9 cellular contexts compared by ENCODE assay signal in the genomic region with DNA sequence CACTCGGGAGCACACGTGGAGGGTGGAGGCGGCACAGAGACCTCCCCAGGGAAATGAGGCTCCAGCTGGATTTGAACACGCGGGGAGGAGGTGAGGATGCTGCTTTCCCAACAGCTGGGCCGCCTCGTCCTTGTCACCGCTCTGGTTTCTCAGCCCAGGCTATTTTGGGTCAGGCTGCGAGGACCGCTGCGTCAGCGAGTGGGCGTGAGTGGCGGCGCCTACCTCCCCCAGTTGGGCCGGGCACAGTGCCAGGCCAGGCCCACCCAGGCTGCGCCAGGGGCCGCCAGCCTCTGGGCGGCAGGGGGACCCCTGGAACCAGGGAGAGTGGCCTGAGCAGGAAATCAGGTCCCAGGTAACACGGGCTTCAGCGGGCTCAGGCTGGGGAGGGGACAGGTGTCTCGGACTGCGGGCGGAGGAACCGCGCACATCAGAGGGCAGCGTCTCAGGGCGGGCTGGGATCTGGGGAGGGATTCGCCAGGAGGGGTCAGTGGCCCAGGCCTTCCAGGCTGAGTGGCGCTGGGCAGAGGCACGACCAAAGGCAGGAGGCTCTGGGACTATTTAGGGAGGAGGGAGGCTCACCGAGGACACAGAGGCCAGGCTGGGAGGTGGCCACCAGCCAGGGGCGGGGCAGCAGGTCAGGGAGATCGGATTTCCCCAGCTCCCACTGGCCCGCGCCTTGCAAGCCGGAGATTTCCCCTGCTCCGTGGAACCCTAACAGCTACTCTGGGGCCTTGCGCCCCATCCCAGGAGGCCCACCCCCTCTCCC.
DNase-seq lines count a peak whose midpoint lies in the region; TF ChIP-seq lines count a peak whose summit lies in the region.
"Had no signal": no experiment of that assay in that cellular context is flagged by ENCODE, and none has a peak within 500 bp of the region (broad histone marks: within the 10 kb centered on the region; RNA-seq: fewer than 3 reads in every experiment).

No MANE protein-coding gene starts in this region.

- TF ChIP-seq CTCF in esophagus muscularis mucosa (IDR thresholded peaks at IDR 0.05): no peak
- TF ChIP-seq CTCF in lower leg skin (IDR thresholded peaks at IDR 0.05): no peak
- no peak for TF ChIP-seq CTCF in tibial artery (IDR thresholded peaks at IDR 0.05)

- peaks cover 0 to 8% (median 3%) of the 10 kb centered on the region in 4 donors for H3K9me3 ChIP-seq in esophagus muscularis mucosa
- H3K9me3 ChIP-seq in tibial artery: no peaks in the 10 kb centered on the region

- H3K4me3 ChIP-seq in esophagus muscularis mucosa (peak overlapping the region in 1 of 4 donors; percentile 7), lower leg skin (ENCODE audit: low read depth, poor library complexity, severe bottlenecking) (no peak overlapping the region), tibial artery (no peak overlapping the region)
- H3K4me3 ChIP-seq: uterus had no signal

- H3K36me3 ChIP-seq in esophagus muscularis mucosa: no peaks in the 10 kb centered on the region
- H3K36me3 ChIP-seq in tibial artery: no peaks in the 10 kb centered on the region
- H3K36me3 ChIP-seq: uterus had no signal

- H3K4me1 ChIP-seq in esophagus muscularis mucosa: peaks cover 7 to 15% (median 13%) of the 10 kb centered on the region in 4 donors
- H3K4me1 ChIP-seq in tibial artery: peaks cover 0 to 7% (median 0%) of the 10 kb centered on the region in 4 donors

- intact Hi-C loops in esophagus muscularis mucosa (cut with DNase I): no loop called here
- intact Hi-C loops in lower leg skin (cut with DNase I; ENCODE audit: low total_unique reads): no loop called here
- intact Hi-C loops in tibial artery (cut with DNase I; ENCODE audit: low total_unique reads): no loop called here

- H3K27ac ChIP-seq in esophagus muscularis mucosa (replicated peaks in 1 of 4): peak overlapping the region in 1 of 4 donors; percentile 18
- no peak overlapping the region for H3K27ac ChIP-seq in tibial artery
- H3K27ac ChIP-seq: uterus had no signal

- TF ChIP-seq POLR2A in esophagus muscularis mucosa (IDR thresholded peaks at IDR 0.05; ENCODE audit: low read depth) (no peak), lower leg skin (IDR thresholded peaks at IDR 0.05) (no peak)

- no peak for TF ChIP-seq EP300 in esophagus muscularis mucosa (IDR thresholded peaks at IDR 0.05)

- peaks cover 0 to 29% (median 7%) of the 10 kb centered on the region in 4 donors for H3K27me3 ChIP-seq in esophagus muscularis mucosa
- peaks cover 0 to 22% of the 10 kb centered on the region in 2 donors for H3K27me3 ChIP-seq in tibial artery

- WGBS in esophagus muscularis mucosa: 15% methylated on average over 11 of the region's 39 CpGs
- 12 to 23% methylated on average over 22 to 25 of the region's 39 CpGs for WGBS in lower leg skin, 2 donors

- peak; percentile 43 for DNase-seq in NCI-H510A treated with DMSO at 0.1 percent for 48 hours (lab: John Stamatoyannopoulos, UW)
- DNase-seq in NCI-H510A (lab: John Stamatoyannopoulos, UW): no peak
- DNase-seq in esophagus muscularis mucosa (ENCODE audit: extremely low spot score): peak; percentile 75
- peak; percentile 14 to 84 for DNase-seq in lower leg skin (ENCODE audit: low spot score in 2 of 2)
- DNase-seq in tibial artery: peak; percentile 14 to 54
- DNase-seq in activated CD4-positive, alpha-beta T cell treated with anti-CD3 and anti-CD28 coated beads for 48 hours: no peak
- DNase-seq in activated CD4-positive, CD25-positive, alpha-beta regulatory T cell (lab: John Stamatoyannopoulos, UW): no peak
- no peak for DNase-seq in NCI-H524 treated with DMSO at 0.1 percent for 48 hours (lab: John Stamatoyannopoulos, UW)

Comparison
In these comparisons a context has a peak if more than half of its experiments do, and no peak if none do; other contexts are left out.
1. DNase-seq: peak in NCI-H510A treated with DMSO at 0.1 percent for 48 hours (single experiment), esophagus muscularis mucosa (single experiment), lower leg skin (2 of 2) and tibial artery (2 of 2); none in NCI-H510A (single experiment), activated CD4-positive, alpha-beta T cell treated with anti-CD3 and anti-CD28 coated beads for 48 hours (single experiment), activated CD4-positive, CD25-positive, alpha-beta regulatory T cell (0 of 4) and NCI-H524 treated with DMSO at 0.1 percent for 48 hours (single experiment).